ENCODE assay signal across 8 cellular contexts in genomic region chr13:19860884-19861655, GRCh38. TPM values are rescaled to one million over a fixed set of nuclear protein-coding genes. Genes with fewer than 3 reads are reported as not detected.
DNase-seq lines count a peak whose midpoint lies in the region; ATAC-seq and TF ChIP-seq lines count a peak whose summit lies in the region.

No MANE protein-coding gene starts in this region.

- H3K27ac ChIP-seq in AG04450 (ENCODE audit: low read depth, low read length), result no peak overlapping the region
- no peak overlapping the region for H3K27ac ChIP-seq in HUES64 (ENCODE audit: low read depth, low read length)

- no peak overlapping the region for H3K9ac ChIP-seq in HUES64 (ENCODE audit: low read depth, low read length)

- H3K27me3 ChIP-seq in AG04450 (ENCODE audit: control insufficient read depth, insufficient read depth, low read length) (no peaks in the 10 kb centered on the region), HUES64 (ENCODE audit: insufficient read depth, low read length) (no peaks in the 10 kb centered on the region)

- CTCF ChIA-PET in AG04450 (lab: Charles Lee), result interaction anchor here (0.6 to 1.2 kb wide), 3 partner anchors 15 to 66 kb away, joined by 3 to 7 read pairs (median 4); no protein-coding TSS in a partner anchor

- no peak for TF ChIP-seq CTCF in AG04450 (IDR thresholded peaks at IDR 0.05; ENCODE audit: low read depth, low read length)

- H3K36me3 ChIP-seq in HUES64 (ENCODE audit: insufficient read depth, low read length), result peaks cover 8% of the 10 kb centered on the region

- H3K9me3 ChIP-seq in AG04450 (ENCODE audit: control insufficient read depth, insufficient read depth, low read length), result no peaks in the 10 kb centered on the region; the same call in 1 of the 2 replicates
- H3K9me3 ChIP-seq in HUES64 (ENCODE audit: insufficient read depth, low read depth, low read length), result no peaks in the 10 kb centered on the region

- H3K4me1 ChIP-seq in HUES64 (ENCODE audit: insufficient read depth, low read length), result peaks cover 20% of the 10 kb centered on the region

- H3K27me3 Mint-ChIP-seq in activated naive CD8-positive, alpha-beta T cell treated with anti-CD3 and anti-CD28 coated beads, Interleukin-2, amount 50 U/mL, for 24 hours, result no peaks in the 10 kb centered on the region

- peak overlapping the region; percentile 84 for H3K4me3 ChIP-seq in AG04450 (ENCODE audit: low read depth, low read length)
- H3K4me3 ChIP-seq in HUES64 (ENCODE audit: low read length), result peak overlapping the region; percentile 74; the same call in 1 of the 2 replicates

- no peak for ATAC-seq in activated naive CD8-positive, alpha-beta T cell treated with anti-CD3 and anti-CD28 coated beads, Interleukin-2, amount 50 U/mL, for 24 hours
- no peak for ATAC-seq in HG03108 (IDR thresholded peaks at IDR 0.05; ENCODE audit: unreplicated experiment)

- H3K4me1 Mint-ChIP-seq in activated naive CD8-positive, alpha-beta T cell treated with anti-CD3 and anti-CD28 coated beads, Interleukin-2, amount 50 U/mL, for 24 hours, result peaks cover 42% of the 10 kb centered on the region

- no peak for DNase-seq in AG04450 (ENCODE audit: low read depth, low spot score)
- DNase-seq in activated naive CD8-positive, alpha-beta T cell treated with anti-CD3 and anti-CD28 coated beads, Interleukin-2, amount 50 U/mL, for 24 hours, result no peak
- peak; percentile 33 to 58 for DNase-seq in lung microvascular endothelial cell (ENCODE audit: low read depth in 2 of 2)
- DNase-seq in cerebellar nuclear complex (lab: John Stamatoyannopoulos, UW), result no peak
- DNase-seq in superior temporal gyrus (ENCODE audit: extremely low spot score), result no peak
- DNase-seq in HuH-7 (ENCODE audit: low spot score), result no peak

- H3K27ac Mint-ChIP-seq in activated naive CD8-positive, alpha-beta T cell treated with anti-CD3 and anti-CD28 coated beads, Interleukin-2, amount 50 U/mL, for 24 hours, result peak overlapping the region; percentile 94

- H3K36me3 Mint-ChIP-seq in activated naive CD8-positive, alpha-beta T cell treated with anti-CD3 and anti-CD28 coated beads, Interleukin-2, amount 50 U/mL, for 24 hours (ENCODE audit: low read depth), result peaks cover 32% of the 10 kb centered on the region

- H3K4me3 Mint-ChIP-seq in activated naive CD8-positive, alpha-beta T cell treated with anti-CD3 and anti-CD28 coated beads, Interleukin-2, amount 50 U/mL, for 24 hours, result peak overlapping the region; percentile 92

- H3K9me3 Mint-ChIP-seq in activated naive CD8-positive, alpha-beta T cell treated with anti-CD3 and anti-CD28 coated beads, Interleukin-2, amount 50 U/mL, for 24 hours, result peaks cover 4% of the 10 kb centered on the region

- POLR2A ChIA-PET in AG04450 (lab: Yijun Ruan, JAX), result interaction anchor here (0.6 to 1.2 kb wide), 4 partner anchors 15 to 105 kb away, joined by 3 to 8 read pairs (median 4); no protein-coding TSS in a partner anchor

- WGBS in HUES64, result 94% methylated on average over 4 of the region's 4 CpGs

RNA-seq across cellular contexts. Expression of gene ZMYM5, which starts 2.4 kb away (rescaled TPM):
- 9.9 and 15.3 TPM in 2 replicates for polyA plus RNA-seq in AG04450 (2011; rRNA removed)
- 5.6 and 10.1 TPM in 2 replicates for polyA minus RNA-seq in AG04450 (2011; rRNA and poly(A)+ RNA removed)
- 7.7 TPM for polyA plus RNA-seq in HUES64 (2013, experiment 1 of 2)
- 8.4 TPM for polyA plus RNA-seq in HUES64 (2013, experiment 2 of 2)
- total RNA-seq in lung microvascular endothelial cell, result 8.3 and 8.5 TPM in 2 replicates

Comparison
In these comparisons a context has a peak if more than half of its experiments do, and no peak if none do; other contexts are left out.
1. DNase-seq: peak in lung microvascular endothelial cell (2 of 2); none in AG04450 (single experiment), activated naive CD8-positive, alpha-beta T cell treated with anti-CD3 and anti-CD28 coated beads, Interleukin-2, amount 50 U/mL, for 24 hours (single experiment), cerebellar nuclear complex (0 of 2), superior temporal gyrus (single experiment) and HuH-7 (single experiment).